ENCODE assay signal across 17 cellular contexts in genomic region chr18:79384151-79384807, GRCh38.
DNase-seq lines count a peak whose midpoint lies in the region; ATAC-seq, FAIRE-seq and TF ChIP-seq lines count a peak whose summit lies in the region.
"Had no signal": no experiment of that assay in that cellular context is flagged by ENCODE, and none has a peak within 500 bp of the region (broad histone marks: within the 10 kb centered on the region; RNA-seq: fewer than 3 reads in every experiment).

No MANE protein-coding gene starts in this region.

- no peak for FAIRE-seq in D721Med (lab: Jason Lieb, UNC)
- FAIRE-seq: A549, GM18507, TTC549 had no signal

- DNase-seq in NCI-H748 (lab: John Stamatoyannopoulos, UW; ENCODE audit: unreplicated experiment), result peak; percentile 65
- DNase-seq in NCI-H748 treated with DMSO at 0.1 percent for 48 hours (lab: John Stamatoyannopoulos, UW), result no peak
- peak; percentile 49 for DNase-seq in D721Med (ENCODE audit: insufficient read length, low spot score)
- no peak for DNase-seq in central memory CD8-positive, alpha-beta T cell (ENCODE audit: low spot score in 2 of 2)
- no peak for DNase-seq in nephron progenitor cell
- no peak for DNase-seq in NOMO-1 treated with DMSO at 0.1 percent for 48 hours (lab: John Stamatoyannopoulos, UW; ENCODE audit: unreplicated experiment)
- no peak for DNase-seq in effector CD4-positive, alpha-beta T cell
- no peak for DNase-seq in stimulated activated CD8-positive, alpha-beta memory T cell treated with anti-CD3 and anti-CD28 coated beads, Interleukin-4, amount 100 ng/mL, for 48 hours
- DNase-seq: activated CD8-positive, alpha-beta memory T cell treated with anti-CD3 and anti-CD28 coated beads, Interleukin-2, amount 10 ng/mL, durations not matched to agents 7 days and 5 days; lower lobe of right lung; NCI-H1694 treated with DMSO at 0.1 percent for 48 hours; NCI-H82; SJCRH30 had no signal

- no peak overlapping the region for H3K4me3 Mint-ChIP-seq in central memory CD8-positive, alpha-beta T cell
- H3K4me3 Mint-ChIP-seq in nephron progenitor cell, result no peak overlapping the region
- H3K4me3 Mint-ChIP-seq: activated CD8-positive, alpha-beta memory T cell treated with anti-CD3 and anti-CD28 coated beads, Interleukin-2, amount 10 ng/mL, durations not matched to agents 7 days and 5 days; neural crest cell had no signal

- no peak for ATAC-seq in central memory CD8-positive, alpha-beta T cell (replicated peaks; ENCODE audit: extremely low read depth, poor library complexity, severe bottlenecking)
- ATAC-seq: A549; activated CD8-positive, alpha-beta memory T cell treated with anti-CD3 and anti-CD28 coated beads, Interleukin-2, amount 10 ng/mL, durations not matched to agents 7 days and 5 days; lower lobe of right lung had no signal

- peak overlapping the region; percentile 82 for H3K27ac Mint-ChIP-seq in central memory CD8-positive, alpha-beta T cell (ENCODE audit: low read depth)
- H3K27ac Mint-ChIP-seq in nephron progenitor cell, result peak overlapping the region; percentile 66
- H3K27ac Mint-ChIP-seq: activated CD8-positive, alpha-beta memory T cell treated with anti-CD3 and anti-CD28 coated beads, Interleukin-2, amount 10 ng/mL, durations not matched to agents 7 days and 5 days had no signal

- no peak for TF ChIP-seq CTCF in D721Med (IDR thresholded peaks at IDR 0.05; ENCODE audit: insufficient read depth, missing control alignments)
- no peak for TF ChIP-seq CTCF in nephron progenitor cell (IDR thresholded peaks at IDR 0.05)

- H3K27me3 Mint-ChIP-seq in central memory CD8-positive, alpha-beta T cell, result peaks cover 13% of the 10 kb centered on the region
- peaks cover 23% of the 10 kb centered on the region for H3K27me3 Mint-ChIP-seq in nephron progenitor cell (ENCODE audit: low read depth, poor library complexity)

- H3K9me3 Mint-ChIP-seq in central memory CD8-positive, alpha-beta T cell, result no peaks in the 10 kb centered on the region
- H3K9me3 Mint-ChIP-seq in nephron progenitor cell, result no peaks in the 10 kb centered on the region
- H3K9me3 Mint-ChIP-seq: neural crest cell had no signal

- peaks cover 11% of the 10 kb centered on the region for H3K4me1 Mint-ChIP-seq in central memory CD8-positive, alpha-beta T cell
- H3K4me1 Mint-ChIP-seq in nephron progenitor cell, result peaks cover 20% of the 10 kb centered on the region

- peaks cover 7% of the 10 kb centered on the region for H3K36me3 Mint-ChIP-seq in central memory CD8-positive, alpha-beta T cell (ENCODE audit: insufficient read depth)
- H3K36me3 Mint-ChIP-seq in nephron progenitor cell (ENCODE audit: low read depth), result no peaks in the 10 kb centered on the region
- H3K36me3 Mint-ChIP-seq: activated CD8-positive, alpha-beta memory T cell treated with anti-CD3 and anti-CD28 coated beads, Interleukin-2, amount 10 ng/mL, durations not matched to agents 7 days and 5 days had no signal

Comparison
In these comparisons a context has a peak if more than half of its experiments do, and no peak if none do; other contexts are left out.
1. DNase-seq: peak in NCI-H748 (single experiment) and D721Med (single experiment); none in NCI-H748 treated with DMSO at 0.1 percent for 48 hours (single experiment), central memory CD8-positive, alpha-beta T cell (0 of 2), nephron progenitor cell (single experiment), NOMO-1 treated with DMSO at 0.1 percent for 48 hours (single experiment), effector CD4-positive, alpha-beta T cell (single experiment) and stimulated activated CD8-positive, alpha-beta memory T cell treated with anti-CD3 and anti-CD28 coated beads, Interleukin-4, amount 100 ng/mL, for 48 hours (single experiment).